Comparison of ENCODE assay signal across 27 cellular contexts in the genomic region with DNA sequence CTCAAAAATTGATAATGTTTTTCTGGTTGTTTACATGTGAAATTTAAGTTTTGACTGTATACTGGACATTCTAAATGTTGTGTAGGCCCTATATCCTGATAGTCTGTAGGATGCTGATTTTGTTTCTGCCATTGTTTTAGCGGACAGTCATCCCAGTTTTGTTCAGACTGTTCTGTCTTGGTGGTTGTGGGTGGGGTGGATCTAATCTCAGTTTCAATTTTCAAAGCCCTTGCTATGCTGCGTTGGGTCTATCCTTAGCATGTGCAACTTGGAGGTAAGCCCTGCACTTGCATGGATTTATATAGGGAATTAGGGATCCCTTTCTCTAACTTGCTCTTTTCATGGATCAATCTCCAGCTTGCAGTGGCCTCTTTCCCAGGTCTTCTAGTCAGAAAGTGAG.
"Had no signal": no experiment of that assay in that cellular context is flagged by ENCODE, and none has a peak within 500 bp of the region (broad histone marks: within the 10 kb centered on the region; RNA-seq: fewer than 3 reads in every experiment).

No MANE protein-coding gene starts in this region.

- H3K27ac Mint-ChIP-seq: dendritic cell treated with granulocyte-macrophage colony-stimulating factor and Interleukin-4, amounts not matched to agents 40 ng/mL and 50 ng/mL, for 4 days; natural killer cell had no signal

- H3K4me3 Mint-ChIP-seq: dendritic cell treated with granulocyte-macrophage colony-stimulating factor and Interleukin-4, amounts not matched to agents 40 ng/mL and 50 ng/mL, for 4 days; natural killer cell; neural crest cell; stimulated activated naive CD8-positive, alpha-beta T cell treated with anti-CD3 and anti-CD28 coated beads, Interleukin-15, amount 100 ng/mL, for 72 hours had no signal

- DNase-seq: colonic mucosa; effector CD8-positive, alpha-beta T cell; foreskin melanocyte; glutamatergic neuron; heart right ventricle; hippocampal formation; left cardiac atrium; left lung; natural killer cell; stimulated activated CD4-positive, alpha-beta T cell treated with anti-CD3 and anti-CD28 coated beads, Interleukin-12 subunit alpha, Interleukin-12 subunit beta, amount 100 ng/mL, for 4 hours; stimulated activated CD4-positive, alpha-beta T cell treated with anti-CD3 and anti-CD28 coated beads, Interleukin-1b, Interleukin-23, amount 100 ng/mL, for 48 hours; stimulated activated CD4-positive, alpha-beta T cell treated with anti-CD3 and anti-CD28 coated beads, Interleukin-4, amount 100 ng/mL, for 1 hour; stimulated activated CD8-positive, alpha-beta memory T cell treated with anti-CD3 and anti-CD28 coated beads, Interleukin-4, amount 100 ng/mL, for 48 hours; stimulated activated naive CD4-positive, alpha-beta T cell; stimulated activated naive CD8-positive, alpha-beta T cell treated with anti-CD3 and anti-CD28 coated beads, Interleukin-15, amount 100 ng/mL, for 72 hours; transverse colon; upper lobe of right lung; uterus had no signal

- H3K4me1 Mint-ChIP-seq: natural killer cell; neural crest cell; stimulated activated naive CD8-positive, alpha-beta T cell treated with anti-CD3 and anti-CD28 coated beads, Interleukin-15, amount 100 ng/mL, for 72 hours had no signal

- H3K4me2 ChIP-seq: smooth muscle cell had no signal

- H3K27me3 ChIP-seq: colonic mucosa, esophagus muscularis mucosa, heart right ventricle, left lung, neutrophil, right atrium auricular region, suprapubic skin, transverse colon, upper lobe of right lung, uterus had no signal

- H3K9me3 Mint-ChIP-seq: dendritic cell treated with granulocyte-macrophage colony-stimulating factor and Interleukin-4, amounts not matched to agents 40 ng/mL and 50 ng/mL, for 4 days; natural killer cell; neural crest cell; stimulated activated naive CD8-positive, alpha-beta T cell treated with anti-CD3 and anti-CD28 coated beads, Interleukin-15, amount 100 ng/mL, for 72 hours had no signal

- H3K27ac ChIP-seq: colonic mucosa, esophagus muscularis mucosa, heart right ventricle, left lung, neutrophil, prostate gland, right atrium auricular region, suprapubic skin, transverse colon, upper lobe of right lung, uterus had no signal

- ATAC-seq: heart right ventricle; left cardiac atrium; left lung; natural killer cell; sciatic nerve; stimulated activated naive CD8-positive, alpha-beta T cell treated with anti-CD3 and anti-CD28 coated beads, Interleukin-15, amount 100 ng/mL, for 72 hours; upper lobe of right lung had no signal

- H3K4me3 ChIP-seq: colonic mucosa, esophagus muscularis mucosa, heart right ventricle, left lung, prostate gland, right atrium auricular region, smooth muscle cell, suprapubic skin, transverse colon, upper lobe of right lung, uterus had no signal

- H3K4me1 ChIP-seq: colonic mucosa, esophagus muscularis mucosa, heart right ventricle, left lung, prostate gland, right atrium auricular region, suprapubic skin, transverse colon, upper lobe of right lung, uterus had no signal

- H3K27me3 Mint-ChIP-seq: dendritic cell treated with granulocyte-macrophage colony-stimulating factor and Interleukin-4, amounts not matched to agents 40 ng/mL and 50 ng/mL, for 4 days; stimulated activated naive CD8-positive, alpha-beta T cell treated with anti-CD3 and anti-CD28 coated beads, Interleukin-15, amount 100 ng/mL, for 72 hours had no signal

- H3K36me3 ChIP-seq: colonic mucosa, prostate gland, right atrium auricular region, uterus had no signal

- H3K9me3 ChIP-seq: colonic mucosa, esophagus muscularis mucosa, heart right ventricle, left lung, neutrophil, prostate gland, right atrium auricular region, suprapubic skin, transverse colon, upper lobe of right lung, uterus had no signal
